1 cellular context compared by ENCODE assay signal in the genomic region with DNA sequence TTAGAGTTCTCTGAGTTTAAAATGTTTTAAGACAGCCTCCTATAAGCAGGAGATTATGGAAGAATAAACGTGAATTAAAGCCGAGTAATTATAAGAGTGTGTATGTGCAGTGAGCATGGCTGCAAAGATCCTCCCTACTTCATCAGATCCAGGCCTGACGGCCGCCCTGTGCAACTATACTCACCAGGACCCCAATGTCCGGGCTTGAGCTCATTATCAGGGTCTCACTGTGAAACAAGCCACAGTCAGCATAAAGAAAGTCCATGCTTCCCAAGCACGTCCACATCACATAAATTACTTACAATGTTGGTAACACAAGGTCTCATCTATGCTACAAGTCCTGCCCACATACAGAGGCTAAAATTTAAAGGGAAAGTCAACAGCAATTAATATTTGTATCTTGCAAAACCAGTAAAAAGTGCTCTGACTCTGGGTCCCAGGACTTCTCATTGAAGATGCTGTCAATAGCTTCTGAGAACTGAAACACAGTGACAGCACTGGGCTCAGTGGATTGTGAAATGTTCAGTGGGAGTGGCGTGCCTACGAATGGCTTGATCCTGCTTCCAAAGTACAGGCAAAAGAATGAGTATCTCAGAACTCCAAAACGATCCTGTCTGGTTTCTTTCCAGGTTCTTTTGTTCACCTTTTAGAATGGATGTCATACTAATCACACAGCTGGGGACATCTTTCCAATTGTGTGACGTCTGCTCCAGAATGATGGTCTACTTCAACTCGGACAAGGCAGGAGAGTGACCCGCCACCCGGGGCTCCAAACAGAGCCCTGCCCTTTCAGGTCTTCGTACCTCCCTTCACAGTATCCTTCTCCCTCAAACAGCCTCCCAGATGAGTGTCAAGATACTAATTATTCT.
TF ChIP-seq lines count a peak whose summit lies in the region.

No MANE protein-coding gene starts in this region.

TF ChIP-seq in GM12878, 131 proteins besides CTCF, POLR2A, EP300 and RAD21 (continued from another document):
- TF ChIP-seq RELA (IDR thresholded peaks at IDR 0.05; ENCODE audit: borderline replicate concordance, partially characterized antibody) (peak; percentile 15), IKZF1 (conservative IDR thresholded peaks at IDR 0.05) (peak; percentile 48), IKZF2 (IDR thresholded peaks at IDR 0.05) (peak; percentile 37 to 48; a peak in 2 of 4 replicates), ZBED1 (IDR thresholded peaks at IDR 0.05; ENCODE audit: borderline replicate concordance) (no peak), POU2F2 (IDR thresholded peaks at IDR 0.05; ENCODE audit: borderline replicate concordance, low read depth, low read length) (0 out of 3 replicates have a peak, but pooled peaks have one; percentile 22), MEF2B (IDR thresholded peaks at IDR 0.05; ENCODE audit: partially characterized antibody, poor library complexity, severe bottlenecking) (no peak), PAX5 (IDR thresholded peaks at IDR 0.05; ENCODE audit: borderline replicate concordance, low read depth, low read length) (peak; percentile 10; the same call in 1 of the 2 replicates)
- TF ChIP-seq, protein P1, sequence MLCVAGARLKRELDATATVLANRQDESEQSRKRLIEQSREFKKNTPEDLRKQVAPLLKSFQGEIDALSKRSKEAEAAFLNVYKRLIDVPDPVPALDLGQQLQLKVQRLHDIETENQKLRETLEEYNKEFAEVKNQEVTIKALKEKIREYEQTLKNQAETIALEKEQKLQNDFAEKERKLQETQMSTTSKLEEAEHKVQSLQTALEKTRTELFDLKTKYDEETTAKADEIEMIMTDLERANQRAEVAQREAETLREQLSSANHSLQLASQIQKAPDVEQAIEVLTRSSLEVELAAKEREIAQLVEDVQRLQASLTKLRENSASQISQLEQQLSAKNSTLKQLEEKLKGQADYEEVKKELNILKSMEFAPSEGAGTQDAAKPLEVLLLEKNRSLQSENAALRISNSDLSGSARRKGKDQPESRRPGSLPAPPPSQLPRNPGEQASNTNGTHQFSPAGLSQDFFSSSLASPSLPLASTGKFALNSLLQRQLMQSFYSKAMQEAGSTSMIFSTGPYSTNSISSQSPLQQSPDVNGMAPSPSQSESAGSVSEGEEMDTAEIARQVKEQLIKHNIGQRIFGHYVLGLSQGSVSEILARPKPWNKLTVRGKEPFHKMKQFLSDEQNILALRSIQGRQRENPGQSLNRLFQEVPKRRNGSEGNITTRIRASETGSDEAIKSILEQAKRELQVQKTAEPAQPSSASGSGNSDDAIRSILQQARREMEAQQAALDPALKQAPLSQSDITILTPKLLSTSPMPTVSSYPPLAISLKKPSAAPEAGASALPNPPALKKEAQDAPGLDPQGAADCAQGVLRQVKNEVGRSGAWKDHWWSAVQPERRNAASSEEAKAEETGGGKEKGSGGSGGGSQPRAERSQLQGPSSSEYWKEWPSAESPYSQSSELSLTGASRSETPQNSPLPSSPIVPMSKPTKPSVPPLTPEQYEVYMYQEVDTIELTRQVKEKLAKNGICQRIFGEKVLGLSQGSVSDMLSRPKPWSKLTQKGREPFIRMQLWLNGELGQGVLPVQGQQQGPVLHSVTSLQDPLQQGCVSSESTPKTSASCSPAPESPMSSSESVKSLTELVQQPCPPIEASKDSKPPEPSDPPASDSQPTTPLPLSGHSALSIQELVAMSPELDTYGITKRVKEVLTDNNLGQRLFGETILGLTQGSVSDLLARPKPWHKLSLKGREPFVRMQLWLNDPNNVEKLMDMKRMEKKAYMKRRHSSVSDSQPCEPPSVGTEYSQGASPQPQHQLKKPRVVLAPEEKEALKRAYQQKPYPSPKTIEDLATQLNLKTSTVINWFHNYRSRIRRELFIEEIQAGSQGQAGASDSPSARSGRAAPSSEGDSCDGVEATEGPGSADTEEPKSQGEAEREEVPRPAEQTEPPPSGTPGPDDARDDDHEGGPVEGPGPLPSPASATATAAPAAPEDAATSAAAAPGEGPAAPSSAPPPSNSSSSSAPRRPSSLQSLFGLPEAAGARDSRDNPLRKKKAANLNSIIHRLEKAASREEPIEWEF (IDR thresholded peaks at IDR 0.05; ENCODE audit: insufficient replicate concordance, low read depth, low read length): no peak
- TF ChIP-seq, protein P2, sequence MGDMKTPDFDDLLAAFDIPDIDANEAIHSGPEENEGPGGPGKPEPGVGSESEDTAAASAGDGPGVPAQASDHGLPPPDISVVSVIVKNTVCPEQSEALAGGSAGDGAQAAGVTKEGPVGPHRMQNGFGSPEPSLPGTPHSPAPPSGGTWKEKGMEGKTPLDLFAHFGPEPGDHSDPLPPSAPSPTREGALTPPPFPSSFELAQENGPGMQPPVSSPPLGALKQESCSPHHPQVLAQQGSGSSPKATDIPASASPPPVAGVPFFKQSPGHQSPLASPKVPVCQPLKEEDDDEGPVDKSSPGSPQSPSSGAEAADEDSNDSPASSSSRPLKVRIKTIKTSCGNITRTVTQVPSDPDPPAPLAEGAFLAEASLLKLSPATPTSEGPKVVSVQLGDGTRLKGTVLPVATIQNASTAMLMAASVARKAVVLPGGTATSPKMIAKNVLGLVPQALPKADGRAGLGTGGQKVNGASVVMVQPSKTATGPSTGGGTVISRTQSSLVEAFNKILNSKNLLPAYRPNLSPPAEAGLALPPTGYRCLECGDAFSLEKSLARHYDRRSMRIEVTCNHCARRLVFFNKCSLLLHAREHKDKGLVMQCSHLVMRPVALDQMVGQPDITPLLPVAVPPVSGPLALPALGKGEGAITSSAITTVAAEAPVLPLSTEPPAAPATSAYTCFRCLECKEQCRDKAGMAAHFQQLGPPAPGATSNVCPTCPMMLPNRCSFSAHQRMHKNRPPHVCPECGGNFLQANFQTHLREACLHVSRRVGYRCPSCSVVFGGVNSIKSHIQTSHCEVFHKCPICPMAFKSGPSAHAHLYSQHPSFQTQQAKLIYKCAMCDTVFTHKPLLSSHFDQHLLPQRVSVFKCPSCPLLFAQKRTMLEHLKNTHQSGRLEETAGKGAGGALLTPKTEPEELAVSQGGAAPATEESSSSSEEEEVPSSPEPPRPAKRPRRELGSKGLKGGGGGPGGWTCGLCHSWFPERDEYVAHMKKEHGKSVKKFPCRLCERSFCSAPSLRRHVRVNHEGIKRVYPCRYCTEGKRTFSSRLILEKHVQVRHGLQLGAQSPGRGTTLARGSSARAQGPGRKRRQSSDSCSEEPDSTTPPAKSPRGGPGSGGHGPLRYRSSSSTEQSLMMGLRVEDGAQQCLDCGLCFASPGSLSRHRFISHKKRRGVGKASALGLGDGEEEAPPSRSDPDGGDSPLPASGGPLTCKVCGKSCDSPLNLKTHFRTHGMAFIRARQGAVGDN (IDR thresholded peaks at IDR 0.05): peak; percentile 42; the same call in 1 of the 2 replicates
- TF ChIP-seq, protein P3, sequence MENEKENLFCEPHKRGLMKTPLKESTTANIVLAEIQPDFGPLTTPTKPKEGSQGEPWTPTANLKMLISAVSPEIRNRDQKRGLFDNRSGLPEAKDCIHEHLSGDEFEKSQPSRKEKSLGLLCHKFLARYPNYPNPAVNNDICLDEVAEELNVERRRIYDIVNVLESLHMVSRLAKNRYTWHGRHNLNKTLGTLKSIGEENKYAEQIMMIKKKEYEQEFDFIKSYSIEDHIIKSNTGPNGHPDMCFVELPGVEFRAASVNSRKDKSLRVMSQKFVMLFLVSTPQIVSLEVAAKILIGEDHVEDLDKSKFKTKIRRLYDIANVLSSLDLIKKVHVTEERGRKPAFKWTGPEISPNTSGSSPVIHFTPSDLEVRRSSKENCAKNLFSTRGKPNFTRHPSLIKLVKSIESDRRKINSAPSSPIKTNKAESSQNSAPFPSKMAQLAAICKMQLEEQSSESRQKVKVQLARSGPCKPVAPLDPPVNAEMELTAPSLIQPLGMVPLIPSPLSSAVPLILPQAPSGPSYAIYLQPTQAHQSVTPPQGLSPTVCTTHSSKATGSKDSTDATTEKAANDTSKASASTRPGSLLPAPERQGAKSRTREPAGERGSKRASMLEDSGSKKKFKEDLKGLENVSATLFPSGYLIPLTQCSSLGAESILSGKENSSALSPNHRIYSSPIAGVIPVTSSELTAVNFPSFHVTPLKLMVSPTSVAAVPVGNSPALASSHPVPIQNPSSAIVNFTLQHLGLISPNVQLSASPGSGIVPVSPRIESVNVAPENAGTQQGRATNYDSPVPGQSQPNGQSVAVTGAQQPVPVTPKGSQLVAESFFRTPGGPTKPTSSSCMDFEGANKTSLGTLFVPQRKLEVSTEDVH (IDR thresholded peaks at IDR 0.05; ENCODE audit: low read depth, partially characterized antibody): no peak
TF ChIP-seq in GM12878: peak in this region for 9.
